ENCODE assay signal across 1 cellular context in the genomic region with DNA sequence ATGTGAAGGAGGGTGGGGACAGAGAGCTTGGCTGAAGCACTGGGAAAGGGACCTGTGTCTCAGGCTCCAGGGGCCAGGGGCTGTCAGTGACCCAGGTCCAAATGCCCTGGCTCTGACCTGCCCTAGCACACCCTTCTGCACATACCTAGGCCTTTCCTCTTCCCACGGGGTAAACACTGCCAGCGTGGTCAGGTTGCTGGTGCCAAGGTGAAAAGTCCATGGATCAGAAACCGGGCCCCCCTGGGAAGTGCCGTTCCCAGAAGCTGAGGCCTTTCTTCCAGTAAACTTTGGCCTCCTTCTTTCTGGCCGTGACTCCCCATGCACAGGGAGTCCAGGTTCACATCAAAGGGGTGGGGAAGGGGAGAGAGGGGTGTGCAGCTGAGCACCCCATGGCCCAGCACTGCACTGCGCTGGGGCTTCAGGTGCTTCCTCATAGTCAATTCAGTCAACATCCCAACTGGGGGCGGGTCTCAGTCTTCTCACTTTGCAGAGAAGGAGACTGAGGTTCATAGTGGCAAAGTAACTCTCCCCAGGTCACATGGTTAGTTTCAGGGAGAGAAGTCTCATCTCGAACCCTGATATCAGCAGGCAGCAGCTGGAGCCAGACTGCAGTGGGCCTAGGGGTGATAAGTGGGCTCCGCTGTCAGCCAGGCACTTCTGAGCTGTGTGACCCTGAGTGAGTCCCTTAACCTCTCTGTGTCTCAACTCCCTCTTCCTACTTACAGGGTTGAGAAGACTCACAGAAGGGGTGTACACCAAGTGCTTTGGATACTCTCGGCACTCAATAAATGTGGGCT.
A peak's percentile ranks its signal among the peaks of the same experiment; 100 is the strongest.
TF ChIP-seq lines count a peak whose summit lies in the region.

No MANE protein-coding gene starts in this region.

TF ChIP-seq in HepG2, 621 proteins besides CTCF, POLR2A, EP300 and RAD21 (continued from another document and continues in another):
- TF ChIP-seq ZNF687 (CRISPR knock-in tag; IDR thresholded peaks at IDR 0.05) (peak; percentile 64), NR0B2 (CRISPR knock-in tag; IDR thresholded peaks at IDR 0.05) (no peak), TFDP1 (CRISPR knock-in tag; IDR thresholded peaks at IDR 0.05; ENCODE audit: borderline replicate concordance) (no peak), ATF7-NPFF (CRISPR knock-in tag; IDR thresholded peaks at IDR 0.05; ENCODE audit: low read depth) (no peak), CCDC6 (CRISPR knock-in tag; IDR thresholded peaks at IDR 0.05) (no peak), TBX2 (CRISPR knock-in tag; IDR thresholded peaks at IDR 0.05; ENCODE audit: borderline replicate concordance) (no peak), PRMT3 (CRISPR knock-in tag; IDR thresholded peaks at IDR 0.05; ENCODE audit: borderline replicate concordance, low read depth) (no peak), TFDP2 (CRISPR knock-in tag; IDR thresholded peaks at IDR 0.05) (no peak), NAIF1 (CRISPR knock-in tag; IDR thresholded peaks at IDR 0.05; ENCODE audit: borderline replicate concordance) (no peak), ZNF589 (CRISPR knock-in tag; conservative IDR thresholded peaks at IDR 0.05) (no peak), ZNF839 (CRISPR knock-in tag; IDR thresholded peaks at IDR 0.05; ENCODE audit: borderline replicate concordance) (no peak), ZGPAT (CRISPR knock-in tag; IDR thresholded peaks at IDR 0.05) (peak; percentile 62; the same call in 1 of the 2 replicates), ZFYVE20 (CRISPR knock-in tag; IDR thresholded peaks at IDR 0.05; ENCODE audit: borderline replicate concordance, low read depth) (no peak), KLF13 (CRISPR knock-in tag; IDR thresholded peaks at IDR 0.05) (no peak), DDIT3 (CRISPR knock-in tag; IDR thresholded peaks at IDR 0.05) (no peak), ZNF597 (CRISPR knock-in tag; IDR thresholded peaks at IDR 0.05) (no peak), MAZ (IDR thresholded peaks at IDR 0.05; ENCODE audit: borderline replicate concordance, low read depth, low read length) (no peak), MAZ (CRISPR knock-in tag; IDR thresholded peaks at IDR 0.05; ENCODE audit: low read depth) (no peak), ZMYM2 (CRISPR knock-in tag; IDR thresholded peaks at IDR 0.05) (no peak), ZNF605 (CRISPR knock-in tag; IDR thresholded peaks at IDR 0.05) (peak; percentile 71; the same call in 1 of the 2 replicates), SYNCRIP (IDR thresholded peaks at IDR 0.05; ENCODE audit: insufficient read depth, low read depth, low read length) (no peak), ZNF20 (CRISPR knock-in tag; IDR thresholded peaks at IDR 0.05) (no peak), ZNF850 (CRISPR knock-in tag; conservative IDR thresholded peaks at IDR 0.05) (0 out of 2 replicates have a peak, but pooled peaks have one; percentile 41), ZNF331 (CRISPR knock-in tag; IDR thresholded peaks at IDR 0.05) (no peak), HOXA5 (CRISPR knock-in tag; IDR thresholded peaks at IDR 0.05) (no peak), ZNF570 (CRISPR knock-in tag; IDR thresholded peaks at IDR 0.05; ENCODE audit: borderline replicate concordance) (no peak), SMAD1 (CRISPR knock-in tag; IDR thresholded peaks at IDR 0.05; ENCODE audit: borderline replicate concordance, low read depth) (no peak; the same call in 1 of the 2 replicates), ZNF335 (CRISPR knock-in tag; IDR thresholded peaks at IDR 0.05) (no peak), ZNF3 (CRISPR knock-in tag; IDR thresholded peaks at IDR 0.05) (no peak), MTERF4 (CRISPR knock-in tag; IDR thresholded peaks at IDR 0.05) (no peak), RCOR2 (CRISPR knock-in tag; IDR thresholded peaks at IDR 0.05) (no peak), HOXA3 (CRISPR knock-in tag; IDR thresholded peaks at IDR 0.05) (no peak), ZNF7 (CRISPR knock-in tag; IDR thresholded peaks at IDR 0.05) (no peak), HNRNPLL (IDR thresholded peaks at IDR 0.05; ENCODE audit: low read depth, low read length, poor library complexity, severe bottlenecking) (no peak)
- TF ChIP-seq, protein P1, sequence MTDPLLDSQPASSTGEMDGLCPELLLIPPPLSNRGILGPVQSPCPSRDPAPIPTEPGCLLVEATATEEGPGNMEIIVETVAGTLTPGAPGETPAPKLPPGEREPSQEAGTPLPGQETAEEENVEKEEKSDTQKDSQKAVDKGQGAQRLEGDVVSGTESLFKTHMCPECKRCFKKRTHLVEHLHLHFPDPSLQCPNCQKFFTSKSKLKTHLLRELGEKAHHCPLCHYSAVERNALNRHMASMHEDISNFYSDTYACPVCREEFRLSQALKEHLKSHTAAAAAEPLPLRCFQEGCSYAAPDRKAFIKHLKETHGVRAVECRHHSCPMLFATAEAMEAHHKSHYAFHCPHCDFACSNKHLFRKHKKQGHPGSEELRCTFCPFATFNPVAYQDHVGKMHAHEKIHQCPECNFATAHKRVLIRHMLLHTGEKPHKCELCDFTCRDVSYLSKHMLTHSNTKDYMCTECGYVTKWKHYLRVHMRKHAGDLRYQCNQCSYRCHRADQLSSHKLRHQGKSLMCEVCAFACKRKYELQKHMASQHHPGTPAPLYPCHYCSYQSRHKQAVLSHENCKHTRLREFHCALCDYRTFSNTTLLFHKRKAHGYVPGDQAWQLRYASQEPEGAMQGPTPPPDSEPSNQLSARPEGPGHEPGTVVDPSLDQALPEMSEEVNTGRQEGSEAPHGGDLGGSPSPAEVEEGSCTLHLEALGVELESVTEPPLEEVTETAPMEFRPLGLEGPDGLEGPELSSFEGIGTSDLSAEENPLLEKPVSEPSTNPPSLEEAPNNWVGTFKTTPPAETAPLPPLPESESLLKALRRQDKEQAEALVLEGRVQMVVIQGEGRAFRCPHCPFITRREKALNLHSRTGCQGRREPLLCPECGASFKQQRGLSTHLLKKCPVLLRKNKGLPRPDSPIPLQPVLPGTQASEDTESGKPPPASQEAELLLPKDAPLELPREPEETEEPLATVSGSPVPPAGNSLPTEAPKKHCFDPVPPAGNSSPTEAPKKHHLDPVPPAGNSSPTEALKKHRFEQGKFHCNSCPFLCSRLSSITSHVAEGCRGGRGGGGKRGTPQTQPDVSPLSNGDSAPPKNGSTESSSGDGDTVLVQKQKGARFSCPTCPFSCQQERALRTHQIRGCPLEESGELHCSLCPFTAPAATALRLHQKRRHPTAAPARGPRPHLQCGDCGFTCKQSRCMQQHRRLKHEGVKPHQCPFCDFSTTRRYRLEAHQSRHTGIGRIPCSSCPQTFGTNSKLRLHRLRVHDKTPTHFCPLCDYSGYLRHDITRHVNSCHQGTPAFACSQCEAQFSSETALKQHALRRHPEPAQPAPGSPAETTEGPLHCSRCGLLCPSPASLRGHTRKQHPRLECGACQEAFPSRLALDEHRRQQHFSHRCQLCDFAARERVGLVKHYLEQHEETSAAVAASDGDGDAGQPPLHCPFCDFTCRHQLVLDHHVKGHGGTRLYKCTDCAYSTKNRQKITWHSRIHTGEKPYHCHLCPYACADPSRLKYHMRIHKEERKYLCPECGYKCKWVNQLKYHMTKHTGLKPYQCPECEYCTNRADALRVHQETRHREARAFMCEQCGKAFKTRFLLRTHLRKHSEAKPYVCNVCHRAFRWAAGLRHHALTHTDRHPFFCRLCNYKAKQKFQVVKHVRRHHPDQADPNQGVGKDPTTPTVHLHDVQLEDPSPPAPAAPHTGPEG (CRISPR knock-in tag; IDR thresholded peaks at IDR 0.05) = no peak
